ENCODE assay signal across 23 cellular contexts in genomic region chr9:75552941-75553340, GRCh38.
DNase-seq lines count a peak whose midpoint lies in the region; ATAC-seq, FAIRE-seq and TF ChIP-seq lines count a peak whose summit lies in the region.
"Had no signal": no experiment of that assay in that cellular context is flagged by ENCODE, and none has a peak within 500 bp of the region (broad histone marks: within the 10 kb centered on the region; RNA-seq: fewer than 3 reads in every experiment).

No MANE protein-coding gene starts in this region.

- no peaks in the 10 kb centered on the region for H3K79me2 ChIP-seq in Loucy (ENCODE audit: insufficient read depth, low read length)

- no peaks in the 10 kb centered on the region for H3K9me2 ChIP-seq in Loucy (replicated peaks; ENCODE audit: low read depth, low read length)

- no peak overlapping the region for H3K4me3 Mint-ChIP-seq in chondrocyte (ENCODE audit: unreplicated experiment)
- no peak overlapping the region for H3K4me3 Mint-ChIP-seq in osteocyte (ENCODE audit: unreplicated experiment)
- H3K4me3 Mint-ChIP-seq in type B pancreatic cell: no peak overlapping the region
- H3K4me3 Mint-ChIP-seq: CD8-positive, alpha-beta T cell; GM23338 had no signal

- H3K4me1 Mint-ChIP-seq in chondrocyte (ENCODE audit: low read depth) (peaks cover 39% of the 10 kb centered on the region), osteocyte (ENCODE audit: unreplicated experiment) (peaks cover 21% of the 10 kb centered on the region), type B pancreatic cell (ENCODE audit: unreplicated experiment) (no peaks in the 10 kb centered on the region)
- H3K4me1 Mint-ChIP-seq: GM23338 had no signal

- H3K36me3 ChIP-seq in Loucy (ENCODE audit: insufficient read depth, low read length): no peaks in the 10 kb centered on the region
- no peaks in the 10 kb centered on the region for H3K36me3 ChIP-seq in lower lobe of right lung
- H3K36me3 ChIP-seq: BLaER1 treated with 17β-estradiol and CSF1 and Interleukin-3, amounts not matched to agents 10 nM and 100 nM had no signal

- intact Hi-C loops in lower lobe of right lung (cut with DNase I): no loop called here

- H3K4me1 ChIP-seq in Loucy (ENCODE audit: insufficient read depth, low read length, poor library complexity, severe bottlenecking): no peaks in the 10 kb centered on the region
- no peaks in the 10 kb centered on the region for H3K4me1 ChIP-seq in lower lobe of right lung
- H3K4me1 ChIP-seq: BLaER1 treated with 17β-estradiol and CSF1 and Interleukin-3, amounts not matched to agents 10 nM and 100 nM had no signal

- TF ChIP-seq CTCF in AG10803 (conservative IDR thresholded peaks at IDR 0.05; ENCODE audit: low read length) (no peak), Loucy (conservative IDR thresholded peaks at IDR 0.05; ENCODE audit: low read length) (no peak), chondrocyte (IDR thresholded peaks at IDR 0.05) (no peak), osteocyte (IDR thresholded peaks at IDR 0.05) (no peak), lower lobe of right lung (IDR thresholded peaks at IDR 0.05) (no peak), type B pancreatic cell (conservative IDR thresholded peaks at IDR 0.05) (no peak)

- H3K27me3 ChIP-seq in Loucy (ENCODE audit: insufficient read depth, low read length, poor library complexity, severe bottlenecking): no peaks in the 10 kb centered on the region
- H3K27me3 ChIP-seq in lower lobe of right lung (ENCODE audit: low read depth): no peaks in the 10 kb centered on the region
- H3K27me3 ChIP-seq: BLaER1 treated with 17β-estradiol and CSF1 and Interleukin-3, amounts not matched to agents 10 nM and 100 nM had no signal

- H3K4me3 ChIP-seq in AG10803 (ENCODE audit: low read length) (no peak overlapping the region), Loucy (ENCODE audit: low read length, poor library complexity, severe bottlenecking) (no peak overlapping the region), lower lobe of right lung (no peak overlapping the region)
- H3K4me3 ChIP-seq: BLaER1 treated with 17β-estradiol and CSF1 and Interleukin-3, amounts not matched to agents 10 nM and 100 nM; GM23338 had no signal

- no peaks in the 10 kb centered on the region for H3K27me3 Mint-ChIP-seq in chondrocyte (ENCODE audit: low read depth)
- peaks cover 3% of the 10 kb centered on the region for H3K27me3 Mint-ChIP-seq in osteocyte (ENCODE audit: unreplicated experiment)
- H3K27me3 Mint-ChIP-seq in type B pancreatic cell: no peaks in the 10 kb centered on the region

- H2AFZ ChIP-seq in Loucy (ENCODE audit: low read length): no peak overlapping the region
- H2AFZ ChIP-seq: GM23338 had no signal

- H3K36me3 Mint-ChIP-seq in chondrocyte (ENCODE audit: low read depth) (no peaks in the 10 kb centered on the region), osteocyte (ENCODE audit: unreplicated experiment) (no peaks in the 10 kb centered on the region), type B pancreatic cell (no peaks in the 10 kb centered on the region)
- H3K36me3 Mint-ChIP-seq: CD8-positive, alpha-beta T cell had no signal

- no peak overlapping the region for H3K9ac ChIP-seq in Loucy (ENCODE audit: low read depth, low read length, poor library complexity, severe bottlenecking)
- H3K9ac ChIP-seq: BLaER1 treated with 17β-estradiol and CSF1 and Interleukin-3, amounts not matched to agents 10 nM and 100 nM had no signal

- no peaks in the 10 kb centered on the region for H3K9me3 ChIP-seq in Loucy (ENCODE audit: insufficient read depth, low read depth, low read length)
- H3K9me3 ChIP-seq in lower lobe of right lung: no peaks in the 10 kb centered on the region

- FAIRE-seq in frontal cortex (lab: Jason Lieb, UNC): no peak
- FAIRE-seq: GM12891, GM19239, RCC 7860 had no signal

- no peaks in the 10 kb centered on the region for H3F3A ChIP-seq in Loucy (ENCODE audit: low read depth)

- H3K27ac Mint-ChIP-seq in chondrocyte (ENCODE audit: unreplicated experiment) (peak overlapping the region; percentile 76), osteocyte (ENCODE audit: unreplicated experiment) (peak overlapping the region; percentile 61), type B pancreatic cell (no peak overlapping the region)
- H3K27ac Mint-ChIP-seq: CD8-positive, alpha-beta T cell; GM23338 had no signal

- peak; percentile 13 for DNase-seq in AG10803 (ENCODE audit: low read depth)
- no peak for DNase-seq in chondrocyte (ENCODE audit: low spot score)
- DNase-seq in osteocyte (ENCODE audit: extremely low spot score, unreplicated experiment): no peak
- DNase-seq in lower lobe of right lung: no peak
- no peak for DNase-seq in frontal cortex (ENCODE audit: low spot score in 2 of 2)
- DNase-seq in type B pancreatic cell (ENCODE audit: extremely low spot score, unreplicated experiment): no peak
- DNase-seq: 8988T; Calu3; CD8-positive, alpha-beta T cell; EL; IMR-90; NCI-H1092 treated with DMSO at 0.1 percent for 48 hours; NCI-H510A; NCI-H748 treated with DMSO at 0.1 percent for 48 hours had no signal

- ATAC-seq in lower lobe of right lung (no peak), HG02870 (IDR thresholded peaks at IDR 0.05; ENCODE audit: unreplicated experiment) (no peak)
- ATAC-seq: CD8-positive, alpha-beta T cell; GM23338; HCT116; Right ventricle myocardium inferior had no signal

- H4K20me1 ChIP-seq in Loucy (ENCODE audit: insufficient read depth, low read length, poor library complexity, severe bottlenecking): no peaks in the 10 kb centered on the region
- H4K20me1 ChIP-seq: BLaER1 treated with 17β-estradiol and CSF1 and Interleukin-3, amounts not matched to agents 10 nM and 100 nM had no signal

- H3K9me3 Mint-ChIP-seq in chondrocyte (ENCODE audit: low read depth): peaks cover 7% of the 10 kb centered on the region
- peaks cover 4% of the 10 kb centered on the region for H3K9me3 Mint-ChIP-seq in osteocyte (ENCODE audit: unreplicated experiment)
- no peaks in the 10 kb centered on the region for H3K9me3 Mint-ChIP-seq in type B pancreatic cell
- H3K9me3 Mint-ChIP-seq: CD8-positive, alpha-beta T cell had no signal

- peak overlapping the region; percentile 29 for H3K4me2 ChIP-seq in Loucy (ENCODE audit: low read depth, low read length, poor library complexity, severe bottlenecking)
- H3K4me2 ChIP-seq: BLaER1 treated with 17β-estradiol and CSF1 and Interleukin-3, amounts not matched to agents 10 nM and 100 nM; GM23338 had no signal

- no peak overlapping the region for H3K27ac ChIP-seq in lower lobe of right lung
- H3K27ac ChIP-seq: BLaER1 treated with 17β-estradiol and CSF1 and Interleukin-3, amounts not matched to agents 10 nM and 100 nM had no signal
